In the genomic region with DNA sequence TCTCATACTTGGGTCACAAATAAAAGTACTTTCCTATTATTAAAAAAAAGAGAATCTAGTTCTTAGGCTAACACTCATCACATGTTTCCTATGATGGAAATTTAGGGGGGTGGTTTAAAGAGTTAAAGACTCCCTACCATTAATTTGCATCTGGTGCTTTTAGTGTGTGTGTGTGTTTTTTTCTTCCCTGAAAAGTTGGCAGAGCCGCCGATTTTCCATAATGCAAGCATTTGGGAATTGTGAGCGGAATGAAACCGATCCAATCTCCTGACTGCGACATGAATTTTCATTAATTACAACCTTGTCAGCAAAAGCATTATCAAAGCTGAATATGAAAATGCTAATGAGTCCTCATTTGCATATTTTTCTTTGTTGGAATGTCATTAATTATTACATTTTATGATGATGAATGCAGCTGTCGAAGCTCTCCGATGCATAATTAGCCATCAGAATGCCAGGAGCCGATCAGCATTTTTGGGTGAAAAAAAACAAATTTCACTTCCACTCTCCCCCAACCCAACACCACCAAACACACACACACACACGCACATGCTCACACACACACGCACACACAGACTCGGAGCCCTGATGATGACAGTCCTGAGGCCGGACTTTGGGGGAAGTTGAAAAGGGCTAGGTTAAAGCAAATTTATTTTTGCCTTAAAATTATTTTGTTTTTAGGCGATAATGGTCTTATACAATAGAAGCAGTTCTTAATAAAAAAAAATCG, we compare ENCODE assay signal across 1 cellular context.
TF ChIP-seq lines count a peak whose summit lies in the region.

No MANE protein-coding gene starts in this region.

TF ChIP-seq in SK-N-SH, 30 proteins besides CTCF, POLR2A, EP300 and RAD21 (continued from another document):
- TF ChIP-seq TEAD4 (IDR thresholded peaks at IDR 0.05; ENCODE audit: borderline replicate concordance, insufficient read depth) (no peak), TCF12 (IDR thresholded peaks at IDR 0.05) (no peak)
